Comparison of ENCODE assay signal across 8 cellular contexts in genomic region chr7:116776610-116777289, GRCh38.
DNase-seq lines count a peak whose midpoint lies in the region; ATAC-seq, FAIRE-seq and TF ChIP-seq lines count a peak whose summit lies in the region.

No MANE protein-coding gene starts in this region.

- FAIRE-seq in frontal cortex (lab: Jason Lieb, UNC) (no peak), GM19239 (lab: Jason Lieb, UNC) (no peak)

- no peaks in the 10 kb centered on the region for H3K27me3 Mint-ChIP-seq in osteocyte (ENCODE audit: unreplicated experiment)
- peaks cover 6% of the 10 kb centered on the region for H3K27me3 Mint-ChIP-seq in activated T-helper 1 cell treated with anti-CD3 and anti-CD28 coated beads, Interleukin-12 subunit alpha, Interleukin-12 subunit beta, Interleukin-2, Interleukin-4 antibody, amounts not matched to agents 30 ng/mL and 10 ng/mL and 1 ng/mL, durations not matched to agents 14 hours and 24 hours and 36 hours (ENCODE audit: insufficient read depth)

- H3K4me3 Mint-ChIP-seq in osteocyte (ENCODE audit: unreplicated experiment), result no peak overlapping the region
- no peak overlapping the region for H3K4me3 Mint-ChIP-seq in activated T-helper 1 cell treated with anti-CD3 and anti-CD28 coated beads, Interleukin-12 subunit alpha, Interleukin-12 subunit beta, Interleukin-2, Interleukin-4 antibody, amounts not matched to agents 30 ng/mL and 10 ng/mL and 1 ng/mL, durations not matched to agents 14 hours and 24 hours and 36 hours

- peak overlapping the region; percentile 76 for H3K27ac Mint-ChIP-seq in osteocyte (ENCODE audit: unreplicated experiment)
- no peak overlapping the region for H3K27ac Mint-ChIP-seq in activated T-helper 1 cell treated with anti-CD3 and anti-CD28 coated beads, Interleukin-12 subunit alpha, Interleukin-12 subunit beta, Interleukin-2, Interleukin-4 antibody, amounts not matched to agents 30 ng/mL and 10 ng/mL and 1 ng/mL, durations not matched to agents 14 hours and 24 hours and 36 hours

- peak; percentile 90 for DNase-seq in astrocyte of the cerebellum (ENCODE audit: low read depth)
- DNase-seq in osteocyte (ENCODE audit: extremely low spot score, unreplicated experiment), result no peak
- DNase-seq in frontal cortex (ENCODE audit: low spot score in 2 of 2), result no peak
- DNase-seq in activated naive CD4-positive, alpha-beta T cell treated with Interleukin-2 at 50 U/mL for 16 hours, result no peak
- no peak for DNase-seq in GM19239 (ENCODE audit: insufficient read length, low spot score)
- no peak for DNase-seq in activated T-helper 1 cell treated with anti-CD3 and anti-CD28 coated beads, Interleukin-12 subunit alpha, Interleukin-12 subunit beta, Interleukin-2, Interleukin-4 antibody, amounts not matched to agents 30 ng/mL and 10 ng/mL and 1 ng/mL, durations not matched to agents 14 hours and 24 hours and 36 hours (ENCODE audit: low spot score)

- H3K9me3 Mint-ChIP-seq in osteocyte (ENCODE audit: unreplicated experiment), result peaks cover 4% of the 10 kb centered on the region
- H3K9me3 Mint-ChIP-seq in activated T-helper 1 cell treated with anti-CD3 and anti-CD28 coated beads, Interleukin-12 subunit alpha, Interleukin-12 subunit beta, Interleukin-2, Interleukin-4 antibody, amounts not matched to agents 30 ng/mL and 10 ng/mL and 1 ng/mL, durations not matched to agents 14 hours and 24 hours and 36 hours, result no peaks in the 10 kb centered on the region

- intact Hi-C loops in activated T-helper 1 cell treated with anti-CD3 and anti-CD28 coated beads, Interleukin-12 subunit alpha, Interleukin-12 subunit beta, Interleukin-2, Interleukin-4 antibody, amounts not matched to agents 30 ng/mL and 10 ng/mL and 1 ng/mL, durations not matched to agents 14 hours and 24 hours and 36 hours (cut with micrococcal nuclease), result no loop called here

- peak; percentile 60 for ATAC-seq in GM18867 (IDR thresholded peaks at IDR 0.05; ENCODE audit: unreplicated experiment)
- ATAC-seq in HG02943 (IDR thresholded peaks at IDR 0.05; ENCODE audit: low read depth, unreplicated experiment), result peak; percentile 76

- in situ Hi-C loops in astrocyte of the cerebellum (cut with HindIII; ENCODE audit: low sequenced_read_pairs), result no loop called here

- peaks cover 76% of the 10 kb centered on the region for H3K4me1 Mint-ChIP-seq in osteocyte (ENCODE audit: unreplicated experiment)
- no peaks in the 10 kb centered on the region for H3K4me1 Mint-ChIP-seq in activated T-helper 1 cell treated with anti-CD3 and anti-CD28 coated beads, Interleukin-12 subunit alpha, Interleukin-12 subunit beta, Interleukin-2, Interleukin-4 antibody, amounts not matched to agents 30 ng/mL and 10 ng/mL and 1 ng/mL, durations not matched to agents 14 hours and 24 hours and 36 hours (ENCODE audit: low read depth)

- H3K4me3 ChIP-seq in astrocyte of the cerebellum (ENCODE audit: low read depth, low read length), result no peak overlapping the region

- peaks cover 31% of the 10 kb centered on the region for H3K36me3 Mint-ChIP-seq in osteocyte (ENCODE audit: unreplicated experiment)
- H3K36me3 Mint-ChIP-seq in activated T-helper 1 cell treated with anti-CD3 and anti-CD28 coated beads, Interleukin-12 subunit alpha, Interleukin-12 subunit beta, Interleukin-2, Interleukin-4 antibody, amounts not matched to agents 30 ng/mL and 10 ng/mL and 1 ng/mL, durations not matched to agents 14 hours and 24 hours and 36 hours (ENCODE audit: low read depth), result no peaks in the 10 kb centered on the region

- TF ChIP-seq CTCF in astrocyte of the cerebellum (IDR thresholded peaks at IDR 0.05; ENCODE audit: low read depth, low read length, missing control alignments), result no peak
- no peak for TF ChIP-seq CTCF in osteocyte (IDR thresholded peaks at IDR 0.05)
